Comparison of ENCODE assay signal across 8 cellular contexts in genomic region chr10:52779541-52780390, GRCh38. TPM values are rescaled to one million over a fixed set of nuclear protein-coding genes. Genes with fewer than 3 reads are reported as not detected.
A peak's percentile ranks its signal among the peaks of the same experiment; 100 is the strongest.
DNase-seq lines count a peak whose midpoint lies in the region; ATAC-seq and TF ChIP-seq lines count a peak whose summit lies in the region.

No MANE protein-coding gene starts in this region.

- no peak overlapping the region for H3K27ac ChIP-seq in C4-2B
- no peak overlapping the region for H3K27ac ChIP-seq in heart left ventricle

- 70 to 78% (median 73%) methylated on average over 13 of the region's 13 CpGs for WGBS in heart left ventricle, 4 donors

- no peak overlapping the region for H3K27ac Mint-ChIP-seq in activated naive CD4-positive, alpha-beta T cell treated with anti-CD3 and anti-CD28 coated beads, Interleukin-2, amount 10 ng/mL, durations not matched to agents 7 days and 5 days

- CTCF ChIA-PET in activated naive CD4-positive, alpha-beta T cell treated with anti-CD3 and anti-CD28 coated beads, Interleukin-2, amount 10 ng/mL, durations not matched to agents 7 days and 5 days (lab: Charles Lee): interaction anchor here (0.7 to 3.6 kb wide), 7 partner anchors 10 to 472 kb away, joined by 3 to 22 read pairs (median 3); no protein-coding TSS in a partner anchor

- peaks cover 0 to 5% (median 0%) of the 10 kb centered on the region in 12 donors for H3K4me1 ChIP-seq in heart left ventricle

- H3K9me3 Mint-ChIP-seq in activated naive CD4-positive, alpha-beta T cell treated with anti-CD3 and anti-CD28 coated beads, Interleukin-2, amount 10 ng/mL, durations not matched to agents 7 days and 5 days: no peaks in the 10 kb centered on the region

- H3K36me3 Mint-ChIP-seq in activated naive CD4-positive, alpha-beta T cell treated with anti-CD3 and anti-CD28 coated beads, Interleukin-2, amount 10 ng/mL, durations not matched to agents 7 days and 5 days: no peaks in the 10 kb centered on the region

- intact Hi-C loops in heart left ventricle (cut with DNase I): loop anchor here in 7 of 10 donors (2.0 to 5.0 kb wide), 4 partner anchors 37 to 137 kb away; no protein-coding TSS in a partner anchor

- TF ChIP-seq CTCF in C4-2B (conservative IDR thresholded peaks at IDR 0.05) (peak; percentile 94), heart left ventricle (IDR thresholded peaks at IDR 0.05) (peak; percentile 69 to 86 (median 80))

- peak; percentile 90 for ATAC-seq in GM18861 (IDR thresholded peaks at IDR 0.05; ENCODE audit: unreplicated experiment)
- peak; percentile 88 for ATAC-seq in HG02943 (IDR thresholded peaks at IDR 0.05; ENCODE audit: low read depth, unreplicated experiment)
- peak in 3 of 4 donors; percentile 63 to 82 (median 81) for ATAC-seq in heart left ventricle

- H3K9me3 ChIP-seq in heart left ventricle: peaks cover 0 to 5% (median 0%) of the 10 kb centered on the region in 12 donors

- TF ChIP-seq POLR2A in heart left ventricle (IDR thresholded peaks at IDR 0.05): no peak

- H3K36me3 ChIP-seq in heart left ventricle: no peaks in the 10 kb centered on the region

- H3K27me3 Mint-ChIP-seq in activated naive CD4-positive, alpha-beta T cell treated with anti-CD3 and anti-CD28 coated beads, Interleukin-2, amount 10 ng/mL, durations not matched to agents 7 days and 5 days: no peaks in the 10 kb centered on the region

- peaks cover 0 to 19% (median 9%) of the 10 kb centered on the region in 9 donors for H3K27me3 ChIP-seq in heart left ventricle

- H3K4me3 ChIP-seq in heart left ventricle: no peak overlapping the region

- DNase-seq in NCI-H226 (peak; percentile 12), heart left ventricle (peak; percentile 27 to 77 (median 43)), pulmonary artery endothelial cell (ENCODE audit: low read depth, low spot score) (peak; percentile 10), NCI-H1694 (lab: John Stamatoyannopoulos, UW) (no peak)
- DNase-seq in activated naive CD4-positive, alpha-beta T cell treated with anti-CD3 and anti-CD28 coated beads, Interleukin-2, amount 10 ng/mL, durations not matched to agents 7 days and 5 days: peak; percentile 58

- H3K4me3 Mint-ChIP-seq in activated naive CD4-positive, alpha-beta T cell treated with anti-CD3 and anti-CD28 coated beads, Interleukin-2, amount 10 ng/mL, durations not matched to agents 7 days and 5 days: no peak overlapping the region

- no peaks in the 10 kb centered on the region for H3K4me1 Mint-ChIP-seq in activated naive CD4-positive, alpha-beta T cell treated with anti-CD3 and anti-CD28 coated beads, Interleukin-2, amount 10 ng/mL, durations not matched to agents 7 days and 5 days

RNA-seq across cellular contexts. Expression of gene MBL2, which starts 7.2 kb away (rescaled TPM):
- total RNA-seq in heart left ventricle (not detected), pulmonary artery endothelial cell (not detected in 2 replicates)
- polyA plus RNA-seq in heart left ventricle: not detected
